8 cellular contexts compared by ENCODE assay signal in the genomic region with DNA sequence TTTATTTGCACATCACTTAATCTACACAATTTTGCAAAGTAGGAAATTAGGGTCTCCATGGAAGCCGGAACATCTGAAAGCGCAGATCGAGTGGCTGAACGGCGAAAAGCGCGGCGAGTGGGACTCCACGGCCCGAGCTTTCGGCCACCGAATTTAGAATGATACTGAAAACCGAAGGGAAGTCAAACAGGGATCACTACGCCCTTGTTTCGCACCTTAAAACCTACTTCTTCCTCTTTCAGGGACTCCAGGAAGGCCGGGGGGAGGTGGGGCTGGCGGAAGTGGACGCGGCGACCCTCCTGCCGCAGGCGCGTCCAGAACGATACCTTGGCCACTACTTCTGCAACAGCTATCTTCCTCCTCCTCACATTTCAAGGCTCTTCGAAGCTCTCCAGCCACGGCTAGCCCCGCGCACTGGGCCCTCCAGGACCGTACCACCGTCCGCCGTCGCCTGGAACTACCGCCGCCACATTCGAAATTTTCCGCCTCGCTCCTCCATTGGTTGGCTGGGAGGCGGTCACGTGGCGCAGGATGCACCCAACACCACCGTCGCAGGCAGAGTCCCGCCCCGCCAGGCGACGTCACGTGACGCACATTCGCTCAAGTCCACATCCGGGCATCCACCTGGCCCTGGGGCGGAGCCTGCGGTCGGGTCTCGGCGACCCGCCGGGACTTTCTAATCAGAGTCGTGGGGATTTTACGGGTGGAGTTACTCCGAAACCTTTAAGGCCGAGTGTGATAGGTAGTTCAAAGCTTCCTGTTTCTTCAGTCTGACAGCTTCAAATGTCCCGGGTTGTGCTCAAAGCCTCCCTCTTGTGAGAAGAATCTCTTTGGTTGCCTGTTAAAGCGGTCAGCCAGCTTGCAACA. TPM values are rescaled to one million over a fixed set of nuclear protein-coding genes. Genes with fewer than 3 reads are reported as not detected.
DNase-seq lines count a peak whose midpoint lies in the region; ATAC-seq and TF ChIP-seq lines count a peak whose summit lies in the region.

A gene (minus strand): TSS at position 474 of the 867 bp plus-strand sequence. CDS start 2,179 bp downstream, outside the sequence.

- under 1% methylated on average over 20 of the region's 64 CpGs for WGBS in right lobe of liver (ENCODE audit: insufficient coverage, low coverage, low lambda C conversion rate, missing lambda C conversion rate)

- intact Hi-C loops in right lobe of liver (cut with DNase I), result no loop called here

- no peaks in the 10 kb centered on the region for H3K36me3 Mint-ChIP-seq in CD4-positive, CD25-positive, alpha-beta regulatory T cell

- peak; percentile 92 for TF ChIP-seq POLR2A in right lobe of liver (IDR thresholded peaks at IDR 0.05)

- H3K27ac Mint-ChIP-seq in CD4-positive, CD25-positive, alpha-beta regulatory T cell, result no peak within 1 kb of the TSS

- no peaks in the 10 kb centered on the region for H3K27me3 Mint-ChIP-seq in CD4-positive, CD25-positive, alpha-beta regulatory T cell

- no peak for TF ChIP-seq CTCF in right lobe of liver (IDR thresholded peaks at IDR 0.05)

- H3K4me3 Mint-ChIP-seq in CD4-positive, CD25-positive, alpha-beta regulatory T cell, result no peak within 1 kb of the TSS

- H3K4me1 ChIP-seq in CD4-positive, CD25-positive, alpha-beta regulatory T cell (ENCODE audit: control insufficient read depth, insufficient read depth, low read length, poor library complexity, severe bottlenecking), result peaks cover 20% of the 10 kb centered on the region
- peaks cover 0 to 6% (median 0%) of the 10 kb centered on the region in 4 donors for H3K4me1 ChIP-seq in right lobe of liver

- peak; percentile 100 for DNase-seq in CD4-positive, CD25-positive, alpha-beta regulatory T cell
- DNase-seq in NCI-H82 (lab: John Stamatoyannopoulos, UW), result peak; percentile 97
- peak; percentile 99 to 100 for DNase-seq in activated CD4-positive, alpha-beta T cell treated with anti-CD3 and anti-CD28 coated beads, Interleukin-2, amount 50 U/mL, for 48 hours
- DNase-seq in ecto neural progenitor cell (ENCODE audit: low spot score), result peak; percentile 99
- DNase-seq in right lobe of liver, result peak; percentile 99
- DNase-seq in stimulated activated CD4-positive, alpha-beta T cell treated with anti-CD3 and anti-CD28 coated beads, Interleukin-4, amount 100 ng/mL, for 4 hours, result peak; percentile 99

- H3K36me3 ChIP-seq in CD4-positive, CD25-positive, alpha-beta regulatory T cell (ENCODE audit: control insufficient read depth, insufficient read depth, low read length), result no peaks in the 10 kb centered on the region
- H3K36me3 ChIP-seq in right lobe of liver, result no peaks in the 10 kb centered on the region

- H3K4me1 Mint-ChIP-seq in CD4-positive, CD25-positive, alpha-beta regulatory T cell, result peaks cover 3 to 17% (median 6%) of the 10 kb centered on the region in 4 donors

- H3K27ac ChIP-seq in CD4-positive, CD25-positive, alpha-beta regulatory T cell (ENCODE audit: insufficient read depth, low read length, poor library complexity, severe bottlenecking), result peak within 1 kb of the TSS; percentile 99
- H3K27ac ChIP-seq in right lobe of liver, result peak within 1 kb of the TSS; percentile 91 to 95 (median 94)

- peak; percentile 95 to 97 for ATAC-seq in CD4-positive, CD25-positive, alpha-beta regulatory T cell (ENCODE audit: low read depth in 2 of 2)
- peak; percentile 94 for ATAC-seq in GM19438 (IDR thresholded peaks at IDR 0.05; ENCODE audit: low read depth, unreplicated experiment)
- peak; percentile 94 for ATAC-seq in HG03571 (IDR thresholded peaks at IDR 0.05; ENCODE audit: unreplicated experiment)
- ATAC-seq in right lobe of liver, result peak; percentile 99 to 100 (median 100)

- no peaks in the 10 kb centered on the region for H3K9me3 Mint-ChIP-seq in CD4-positive, CD25-positive, alpha-beta regulatory T cell

- no peaks in the 10 kb centered on the region for H3K27me3 ChIP-seq in CD4-positive, CD25-positive, alpha-beta regulatory T cell (ENCODE audit: control insufficient read depth, insufficient read depth, low read length)
- no peaks in the 10 kb centered on the region for H3K27me3 ChIP-seq in right lobe of liver

- peak within 1 kb of the TSS; percentile 98 for H3K4me3 ChIP-seq in CD4-positive, CD25-positive, alpha-beta regulatory T cell (ENCODE audit: low read depth, low read length)
- H3K4me3 ChIP-seq in right lobe of liver, result peak within 1 kb of the TSS; percentile 53 to 75 (median 62)

- H3K9me3 ChIP-seq in CD4-positive, CD25-positive, alpha-beta regulatory T cell (ENCODE audit: control insufficient read depth in 2 of 2, low read length in 2 of 2), result no peaks in the 10 kb centered on the region
- H3K9me3 ChIP-seq in right lobe of liver, result no peaks in the 10 kb centered on the region

RNA-seq across cellular contexts. Expression of the gene that starts here (rescaled TPM):
- 2.1 TPM for total RNA-seq in CD4-positive, CD25-positive, alpha-beta regulatory T cell
- 1 to 10 TPM in 3 of 4 donors, under 1 TPM in 1; 0.56 to 2.7 (median 1.9) TPM for polyA plus RNA-seq in CD4-positive, CD25-positive, alpha-beta regulatory T cell
- total RNA-seq in right lobe of liver, result 1 to 10 TPM in 1 of 6 experiments, under 1 TPM in 5; 0.20 to 1.1 (median 0.58) TPM

Comparison
In these comparisons a context has a peak if more than half of its experiments do, and no peak if none do; other contexts are left out.
1. Peak in every context shown above with its lines: DNase-seq, ATAC-seq, H3K4me3 ChIP-seq and H3K27ac ChIP-seq.